17 cellular contexts compared by ENCODE assay signal in the genomic region with DNA sequence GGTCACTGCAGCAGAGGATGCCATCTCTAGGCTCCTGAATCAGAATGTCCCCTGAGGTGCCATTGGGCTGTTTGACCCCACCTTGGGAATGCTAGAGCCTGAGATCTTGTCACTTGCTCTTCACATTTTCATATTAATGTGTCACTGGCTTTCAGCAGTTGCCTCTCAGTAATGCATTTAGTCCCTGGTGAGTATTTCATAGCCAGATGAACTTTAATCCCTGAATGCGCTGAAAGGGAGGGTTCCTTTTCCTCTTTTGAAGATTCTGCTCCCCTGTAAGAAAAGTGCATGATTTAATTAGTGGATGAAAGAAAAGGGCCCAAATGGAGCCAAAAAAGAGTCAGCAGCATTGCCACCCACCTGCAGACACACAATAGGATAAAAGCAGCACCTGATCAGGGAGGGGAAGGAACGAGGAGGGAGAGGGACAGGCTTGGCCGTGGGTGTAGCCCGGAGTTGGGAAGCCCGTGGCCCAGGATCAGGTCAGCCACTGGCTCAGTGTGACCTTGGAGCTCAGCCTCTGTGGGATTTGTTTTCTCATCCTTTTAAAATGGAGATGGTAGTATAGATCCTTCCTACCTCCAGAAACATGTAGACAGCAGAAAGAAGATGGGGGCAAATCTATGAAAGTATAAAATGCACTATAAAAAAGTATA. TPM values are rescaled to one million over a fixed set of nuclear protein-coding genes. Genes with fewer than 3 reads are reported as not detected.
A peak's percentile ranks its signal among the peaks of the same experiment; 100 is the strongest.
DNase-seq lines count a peak whose midpoint lies in the region; ATAC-seq and TF ChIP-seq lines count a peak whose summit lies in the region.
"Had no signal": no experiment of that assay in that cellular context is flagged by ENCODE, and none has a peak within 500 bp of the region (broad histone marks: within the 10 kb centered on the region; RNA-seq: fewer than 3 reads in every experiment).

No MANE protein-coding gene starts in this region.

- H3K27ac Mint-ChIP-seq in glutamatergic neuron (ENCODE audit: unreplicated experiment) = peak overlapping the region; percentile 40
- H3K27ac Mint-ChIP-seq in neural progenitor cell = peak overlapping the region; percentile 17
- no peak overlapping the region for H3K27ac Mint-ChIP-seq in activated CD4-positive, alpha-beta T cell treated with anti-CD3 and anti-CD28 coated beads for 36 hours
- H3K27ac Mint-ChIP-seq: CD14-positive monocyte had no signal

- H3K36me3 Mint-ChIP-seq in glutamatergic neuron (ENCODE audit: unreplicated experiment) (no peaks in the 10 kb centered on the region), neural progenitor cell (peaks cover 5% of the 10 kb centered on the region)
- H3K36me3 Mint-ChIP-seq in activated CD4-positive, alpha-beta T cell treated with anti-CD3 and anti-CD28 coated beads for 36 hours (ENCODE audit: low read depth) = no peaks in the 10 kb centered on the region
- H3K36me3 Mint-ChIP-seq: CD14-positive monocyte had no signal

- H3K9me3 ChIP-seq in HEK293 (ENCODE audit: control insufficient read depth, insufficient read depth, low read depth, low read length) = no peaks in the 10 kb centered on the region
- no peaks in the 10 kb centered on the region for H3K9me3 ChIP-seq in neural progenitor cell (ENCODE audit: low read depth)
- no peaks in the 10 kb centered on the region for H3K9me3 ChIP-seq in left lung

- DNase-seq in NCI-H82 treated with DMSO at 0.1 percent for 48 hours (lab: John Stamatoyannopoulos, UW; ENCODE audit: unreplicated experiment) (peak; percentile 53), glutamatergic neuron (no peak), neural progenitor cell (ENCODE audit: low spot score) (no peak), left lung (no peak)
- DNase-seq in activated CD4-positive, alpha-beta T cell treated with anti-CD3 and anti-CD28 coated beads for 36 hours = no peak
- DNase-seq: ACHN, AML-193, DMS153, NCI-H1417 treated with DMSO at 0.1 percent for 48 hours, NCI-H2029, NCI-H774, PC-9 had no signal

- CTCF ChIA-PET in HEK293 (lab: Yijun Ruan, JAX) = no interaction called here
- CTCF ChIA-PET in activated CD4-positive, alpha-beta T cell treated with anti-CD3 and anti-CD28 coated beads for 36 hours (lab: Charles Lee) = no interaction called here

- H3K4me1 Mint-ChIP-seq in glutamatergic neuron (ENCODE audit: low read depth, unreplicated experiment) (peaks cover 50% of the 10 kb centered on the region), neural progenitor cell (peaks cover 59% of the 10 kb centered on the region)
- no peaks in the 10 kb centered on the region for H3K4me1 Mint-ChIP-seq in activated CD4-positive, alpha-beta T cell treated with anti-CD3 and anti-CD28 coated beads for 36 hours
- H3K4me1 Mint-ChIP-seq: CD14-positive monocyte had no signal

- TF ChIP-seq CTCF in HEK293 (tag by site-specific recombination; IDR thresholded peaks at IDR 0.05) (no peak), glutamatergic neuron (IDR thresholded peaks at IDR 0.05; ENCODE audit: partially characterized antibody, unreplicated experiment) (no peak), neural progenitor cell (IDR thresholded peaks at IDR 0.05) (no peak), left lung (IDR thresholded peaks at IDR 0.05) (no peak)

- H3K27me3 ChIP-seq in neural progenitor cell (no peaks in the 10 kb centered on the region), left lung (no peaks in the 10 kb centered on the region)

- H3K4me1 ChIP-seq in HEK293 (ENCODE audit: control insufficient read depth, insufficient read depth, low read length) (no peaks in the 10 kb centered on the region), neural progenitor cell (peaks cover 40% of the 10 kb centered on the region), left lung (no peaks in the 10 kb centered on the region)

- POLR2A ChIA-PET in HEK293 (lab: Yijun Ruan, JAX) = no interaction called here
- POLR2A ChIA-PET in activated CD4-positive, alpha-beta T cell treated with anti-CD3 and anti-CD28 coated beads for 36 hours (lab: Charles Lee) = no interaction called here

- H3K79me2 ChIP-seq in neural progenitor cell (ENCODE audit: low read depth) = peaks cover 100% of the 10 kb centered on the region

- H3K4me3 ChIP-seq in HEK293 (ENCODE audit: low read depth, low read length) (no peak overlapping the region), neural progenitor cell (no peak overlapping the region), left lung (no peak overlapping the region)
- H3K4me3 ChIP-seq: K562, PC-9 had no signal

- peak overlapping the region; percentile 30 for H3K4me2 ChIP-seq in neural progenitor cell
- H3K4me2 ChIP-seq: PC-9 had no signal

- no peaks in the 10 kb centered on the region for H3K9me3 Mint-ChIP-seq in glutamatergic neuron (ENCODE audit: unreplicated experiment)
- peaks cover 2% of the 10 kb centered on the region for H3K9me3 Mint-ChIP-seq in neural progenitor cell
- no peaks in the 10 kb centered on the region for H3K9me3 Mint-ChIP-seq in activated CD4-positive, alpha-beta T cell treated with anti-CD3 and anti-CD28 coated beads for 36 hours (ENCODE audit: low read depth)

- H3K4me3 Mint-ChIP-seq in glutamatergic neuron (ENCODE audit: unreplicated experiment) = peak overlapping the region; percentile 23
- H3K4me3 Mint-ChIP-seq in neural progenitor cell = peak overlapping the region; percentile 25
- no peak overlapping the region for H3K4me3 Mint-ChIP-seq in activated CD4-positive, alpha-beta T cell treated with anti-CD3 and anti-CD28 coated beads for 36 hours
- H3K4me3 Mint-ChIP-seq: CD14-positive monocyte had no signal

- no peak for ATAC-seq in activated CD4-positive, alpha-beta T cell treated with anti-CD3 and anti-CD28 coated beads for 36 hours
- ATAC-seq in HG03521 (IDR thresholded peaks at IDR 0.05; ENCODE audit: unreplicated experiment) (no peak), left lung (no peak)
- ATAC-seq: K562 had no signal

- H4K20me1 ChIP-seq in neural progenitor cell (ENCODE audit: low read depth) = peaks cover 62% of the 10 kb centered on the region

- no peaks in the 10 kb centered on the region for H3K36me3 ChIP-seq in HEK293 (ENCODE audit: control insufficient read depth in 2 of 2, insufficient read depth in 1 of 2, low read length in 2 of 2)
- no peaks in the 10 kb centered on the region for H3K36me3 ChIP-seq in neural progenitor cell
- H3K36me3 ChIP-seq in left lung = no peaks in the 10 kb centered on the region

- no peak overlapping the region for H3K9ac ChIP-seq in neural progenitor cell

- no peak overlapping the region for H2AFZ ChIP-seq in neural progenitor cell (replicated peaks)
- H2AFZ ChIP-seq: PC-9 had no signal

- no peak overlapping the region for H3K27ac ChIP-seq in HEK293 (ENCODE audit: extremely low read depth, low read depth, low read length)
- peak overlapping the region; percentile 21 for H3K27ac ChIP-seq in neural progenitor cell
- H3K27ac ChIP-seq in left lung = no peak overlapping the region
- H3K27ac ChIP-seq: HL-60, PC-9 had no signal

- H3K27me3 Mint-ChIP-seq in glutamatergic neuron (ENCODE audit: unreplicated experiment) (no peaks in the 10 kb centered on the region), neural progenitor cell (ENCODE audit: insufficient read depth, low read depth) (no peaks in the 10 kb centered on the region)
- peaks cover 3% of the 10 kb centered on the region for H3K27me3 Mint-ChIP-seq in activated CD4-positive, alpha-beta T cell treated with anti-CD3 and anti-CD28 coated beads for 36 hours

- intact Hi-C loops in activated CD4-positive, alpha-beta T cell treated with anti-CD3 and anti-CD28 coated beads for 36 hours (cut with DNase I, micrococcal nuclease) = no loop called here
- intact Hi-C loops in left lung (cut with DNase I) = no loop called here

- H3F3A ChIP-seq in neural progenitor cell (ENCODE audit: low read depth) = peaks cover 26% of the 10 kb centered on the region

TF ChIP-seq in HEK293, 187 proteins besides CTCF, POLR2A, EP300 and RAD21:
- TF ChIP-seq ZNF37A (tag by site-specific recombination; IDR thresholded peaks at IDR 0.05) (no peak), EGR2 (tag by site-specific recombination; IDR thresholded peaks at IDR 0.05; ENCODE audit: low read depth) (0 out of 2 replicates have a peak, but pooled peaks have one; percentile 5), ZFHX2 (tag by site-specific recombination; conservative IDR thresholded peaks at IDR 0.05) (peak; percentile 33; the same call in 1 of the 2 replicates)
TF ChIP-seq in HEK293: peak in this region for 2.

RNA-seq across cellular contexts. Expression of gene ROR1, which starts 31.1 kb away (rescaled TPM):
- total RNA-seq in glutamatergic neuron (ENCODE audit: unreplicated experiment) (11.3 TPM), neural progenitor cell (ENCODE audit: low replicate concordance) (30.3 and 32.0 TPM in 2 replicates), left lung (10 to 100 TPM; 25.5 to 27.5 TPM)
- total RNA-seq in activated CD4-positive, alpha-beta T cell treated with anti-CD3 and anti-CD28 coated beads for 36 hours = under 1 TPM in 1 of 2 experiments, not detected in 1; 0.21 TPM

Comparison
In these comparisons a context has a peak if more than half of its experiments do, and no peak if none do; other contexts are left out.
1. RNA of gene ROR1, which starts 31.1 kb away (total RNA-seq): 30.3 to 32.0 TPM in neural progenitor cell, 25.5 to 27.5 TPM in left lung and 11.3 TPM in glutamatergic neuron (single experiment); 0.21 TPM in activated CD4-positive, alpha-beta T cell treated with anti-CD3 and anti-CD28 coated beads for 36 hours; every median in the first group is over 10 times any median in the second.